ENCODE assay signal across 9 cellular contexts in the genomic region with DNA sequence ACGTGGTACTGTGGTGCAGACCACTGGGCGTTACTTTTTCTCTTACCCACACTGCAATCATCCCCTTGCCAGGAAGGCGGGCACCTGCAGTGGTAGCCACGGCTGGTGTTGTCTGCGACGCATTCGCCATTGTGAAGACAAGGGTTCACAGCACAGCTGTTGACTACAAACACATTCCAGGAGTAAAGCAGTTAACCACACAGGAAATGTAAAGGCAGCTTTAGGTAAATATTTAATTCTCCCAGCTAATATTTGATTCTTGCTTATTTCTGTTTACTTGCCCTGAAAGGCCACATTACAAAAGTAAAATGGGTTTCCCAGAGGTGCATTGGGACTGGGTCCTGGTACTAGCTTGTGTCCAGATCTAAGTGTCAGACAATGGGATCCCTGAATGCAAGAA.
"Had no signal": no experiment of that assay in that cellular context is flagged by ENCODE, and none has a peak within 500 bp of the region (broad histone marks: within the 10 kb centered on the region; RNA-seq: fewer than 3 reads in every experiment).

No MANE protein-coding gene starts in this region.

- H3K27ac ChIP-seq: brain microvascular endothelial cell, suprapubic skin had no signal

- H3K4me3 ChIP-seq: suprapubic skin, upper lobe of left lung had no signal

- DNase-seq: activated CD4-positive, alpha-beta memory T cell treated with anti-CD3 and anti-CD28 coated beads for 36 hours; activated effector memory CD4-positive, alpha-beta T cell treated with anti-CD3 and anti-CD28 coated beads, Interleukin-2, amount 50 U/mL, for 16 hours; activated T-cell treated with anti-CD3 and anti-CD28 coated beads, Interleukin-2, amount 50 U/mL, for 4 hours; brain microvascular endothelial cell; hypothalamus; stimulated activated CD4-positive, alpha-beta T cell treated with anti-CD3 and anti-CD28 coated beads, Interleukin-12 subunit alpha, Interleukin-12 subunit beta, amount 100 ng/mL, for 4 hours; stimulated activated naive CD4-positive, alpha-beta T cell treated with Interleukin-2 at 50 U/mL for 16 hours; upper lobe of left lung had no signal

- H3K4me1 ChIP-seq: suprapubic skin had no signal

- ATAC-seq: activated T-cell treated with anti-CD3 and anti-CD28 coated beads, Interleukin-2, amount 50 U/mL, for 4 hours had no signal

- H3K9me3 ChIP-seq: suprapubic skin, upper lobe of left lung had no signal

- H3K27me3 ChIP-seq: brain microvascular endothelial cell, suprapubic skin, upper lobe of left lung had no signal
